Comparison of ENCODE assay signal across 2 cellular contexts in the genomic region with DNA sequence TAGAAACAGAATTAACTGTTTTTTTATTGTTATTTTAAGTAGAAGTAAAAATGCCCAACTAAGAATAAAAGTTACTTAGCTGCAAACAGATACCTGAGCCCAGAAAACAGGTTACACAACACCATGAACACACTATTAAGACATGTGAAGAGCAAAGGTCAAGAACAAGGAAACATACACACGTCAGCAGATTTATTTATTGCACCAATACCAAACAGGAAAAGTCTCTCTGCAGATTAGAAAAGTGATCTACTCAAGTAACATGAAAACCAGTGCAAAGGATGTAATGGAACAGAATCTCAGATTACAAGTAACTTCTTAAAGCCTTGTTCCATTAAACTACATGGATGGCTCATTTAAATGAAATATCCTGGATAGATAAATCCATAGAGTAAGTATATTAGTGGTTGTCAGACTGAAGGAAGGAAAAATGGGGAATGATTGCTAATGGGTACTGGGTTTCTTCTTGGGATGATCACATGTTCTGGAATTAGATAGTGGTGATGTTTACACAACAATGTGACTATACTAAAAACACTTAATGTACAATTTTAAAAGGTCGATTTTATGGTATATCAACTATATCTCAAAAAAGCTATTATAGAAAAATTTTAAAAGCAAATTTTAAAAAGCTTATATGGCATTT.
TF ChIP-seq lines count a peak whose summit lies in the region.

No MANE protein-coding gene starts in this region.

TF ChIP-seq in A549, 52 proteins besides CTCF, POLR2A, EP300 and RAD21:
- TF ChIP-seq SMC3 (IDR thresholded peaks at IDR 0.05), result no peak
- TF ChIP-seq JUNB (IDR thresholded peaks at IDR 0.05), result no peak
- peak; percentile 98 for TF ChIP-seq MAFK (IDR thresholded peaks at IDR 0.05; ENCODE audit: partially characterized antibody)
- TF ChIP-seq CEBPB (IDR thresholded peaks at IDR 0.05), result peak; percentile 33 to 39; a peak in 1 of 4 replicates
- no peak for TF ChIP-seq PHF8 (IDR thresholded peaks at IDR 0.05; ENCODE audit: borderline replicate concordance, low read depth)

TF ChIP-seq in HepG2, 621 proteins besides CTCF, POLR2A, EP300 and RAD21 (continues in another document):
- 0 out of 2 replicates have a peak, but pooled peaks have one; percentile 19 for TF ChIP-seq PPARG (CRISPR knock-in tag; conservative IDR thresholded peaks at IDR 0.05)
- no peak for TF ChIP-seq E2F5 (CRISPR knock-in tag; conservative IDR thresholded peaks at IDR 0.05)
- no peak for TF ChIP-seq CREB3 (CRISPR knock-in tag; IDR thresholded peaks at IDR 0.05)
- TF ChIP-seq BCL6 (CRISPR knock-in tag; IDR thresholded peaks at IDR 0.05), result peak; percentile 46; the same call in 1 of the 2 replicates
- no peak for TF ChIP-seq PRPF4 (IDR thresholded peaks at IDR 0.05; ENCODE audit: low read depth, low read length, poor library complexity, severe bottlenecking)
- TF ChIP-seq CHCHD3 (CRISPR knock-in tag; IDR thresholded peaks at IDR 0.05), result no peak
- TF ChIP-seq ZNF329 (CRISPR knock-in tag; IDR thresholded peaks at IDR 0.05; ENCODE audit: low read depth), result no peak
- TF ChIP-seq KAT8 (CRISPR knock-in tag; IDR thresholded peaks at IDR 0.05), result 0 out of 2 replicates have a peak, but pooled peaks have one; percentile 30
- TF ChIP-seq MED8 (CRISPR knock-in tag; IDR thresholded peaks at IDR 0.05; ENCODE audit: insufficient replicate concordance), result no peak
- TF ChIP-seq, protein P1, sequence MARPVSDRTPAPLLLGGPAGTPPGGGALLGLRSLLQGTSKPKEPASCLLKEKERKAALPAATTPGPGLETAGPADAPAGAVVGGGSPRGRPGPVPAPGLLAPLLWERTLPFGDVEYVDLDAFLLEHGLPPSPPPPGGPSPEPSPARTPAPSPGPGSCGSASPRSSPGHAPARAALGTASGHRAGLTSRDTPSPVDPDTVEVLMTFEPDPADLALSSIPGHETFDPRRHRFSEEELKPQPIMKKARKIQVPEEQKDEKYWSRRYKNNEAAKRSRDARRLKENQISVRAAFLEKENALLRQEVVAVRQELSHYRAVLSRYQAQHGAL (CRISPR knock-in tag; IDR thresholded peaks at IDR 0.05; ENCODE audit: not compliant biosample characterization), result no peak
- TF ChIP-seq CENPX (CRISPR knock-in tag; IDR thresholded peaks at IDR 0.05), result no peak
- no peak for TF ChIP-seq KDM3A (CRISPR knock-in tag; IDR thresholded peaks at IDR 0.05; ENCODE audit: low read depth)
- TF ChIP-seq, protein P2, sequence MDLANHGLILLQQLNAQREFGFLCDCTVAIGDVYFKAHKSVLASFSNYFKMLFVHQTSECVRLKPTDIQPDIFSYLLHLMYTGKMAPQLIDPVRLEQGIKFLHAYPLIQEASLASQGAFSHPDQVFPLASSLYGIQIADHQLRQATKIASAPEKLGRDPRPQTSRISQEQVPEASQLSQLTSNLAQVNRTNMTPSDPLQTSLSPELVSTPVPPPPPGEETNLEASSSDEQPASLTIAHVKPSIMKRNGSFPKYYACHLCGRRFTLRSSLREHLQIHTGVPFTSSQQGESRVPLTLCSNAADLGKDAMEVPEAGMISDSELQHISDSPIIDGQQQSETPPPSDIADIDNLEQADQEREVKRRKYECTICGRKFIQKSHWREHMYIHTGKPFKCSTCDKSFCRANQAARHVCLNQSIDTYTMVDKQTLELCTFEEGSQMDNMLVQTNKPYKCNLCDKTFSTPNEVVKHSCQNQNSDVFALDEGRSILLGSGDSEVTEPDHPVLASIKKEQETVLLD (CRISPR knock-in tag; IDR thresholded peaks at IDR 0.05; ENCODE audit: low read depth), result no peak
- TF ChIP-seq ZBTB42 (CRISPR knock-in tag; IDR thresholded peaks at IDR 0.05), result no peak
- TF ChIP-seq HNF4A (CRISPR knock-in tag; IDR thresholded peaks at IDR 0.05), result peak; percentile 84
- TF ChIP-seq JUND (CRISPR knock-in tag; IDR thresholded peaks at IDR 0.05), result no peak
- no peak for TF ChIP-seq ZNF251 (CRISPR knock-in tag; IDR thresholded peaks at IDR 0.05)
- TF ChIP-seq ZNF362 (CRISPR knock-in tag; IDR thresholded peaks at IDR 0.05; ENCODE audit: borderline replicate concordance), result no peak
- TF ChIP-seq SAP130 (CRISPR knock-in tag; IDR thresholded peaks at IDR 0.05; ENCODE audit: low read depth), result peak; percentile 55
- TF ChIP-seq ZNF607 (CRISPR knock-in tag; IDR thresholded peaks at IDR 0.05; ENCODE audit: borderline replicate concordance), result no peak
- no peak for TF ChIP-seq ZNF629 (CRISPR knock-in tag; conservative IDR thresholded peaks at IDR 0.05)
- peak; percentile 34; the same call in 1 of the 2 replicates for TF ChIP-seq MIXL1 (CRISPR knock-in tag; IDR thresholded peaks at IDR 0.05)
- TF ChIP-seq PAF1 (CRISPR knock-in tag; IDR thresholded peaks at IDR 0.05), result no peak
- TF ChIP-seq, protein P3, sequence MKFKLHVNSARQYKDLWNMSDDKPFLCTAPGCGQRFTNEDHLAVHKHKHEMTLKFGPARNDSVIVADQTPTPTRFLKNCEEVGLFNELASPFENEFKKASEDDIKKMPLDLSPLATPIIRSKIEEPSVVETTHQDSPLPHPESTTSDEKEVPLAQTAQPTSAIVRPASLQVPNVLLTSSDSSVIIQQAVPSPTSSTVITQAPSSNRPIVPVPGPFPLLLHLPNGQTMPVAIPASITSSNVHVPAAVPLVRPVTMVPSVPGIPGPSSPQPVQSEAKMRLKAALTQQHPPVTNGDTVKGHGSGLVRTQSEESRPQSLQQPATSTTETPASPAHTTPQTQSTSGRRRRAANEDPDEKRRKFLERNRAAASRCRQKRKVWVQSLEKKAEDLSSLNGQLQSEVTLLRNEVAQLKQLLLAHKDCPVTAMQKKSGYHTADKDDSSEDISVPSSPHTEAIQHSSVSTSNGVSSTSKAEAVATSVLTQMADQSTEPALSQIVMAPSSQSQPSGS (CRISPR knock-in tag; IDR thresholded peaks at IDR 0.05), result 0 out of 2 replicates have a peak, but pooled peaks have one; percentile 29
- peak; percentile 21; the same call in 1 of the 2 replicates for TF ChIP-seq GATAD1 (CRISPR knock-in tag; IDR thresholded peaks at IDR 0.05)
- TF ChIP-seq ZNF672 (CRISPR knock-in tag; IDR thresholded peaks at IDR 0.05), result no peak
- no peak for TF ChIP-seq ZNF879 (CRISPR knock-in tag; IDR thresholded peaks at IDR 0.05)
- no peak for TF ChIP-seq ZNF709 (CRISPR knock-in tag; IDR thresholded peaks at IDR 0.05)
- 0 out of 2 replicates have a peak, but pooled peaks have one; percentile 46 for TF ChIP-seq ARNTL (CRISPR knock-in tag; IDR thresholded peaks at IDR 0.05)
- no peak for TF ChIP-seq ZNF891 (CRISPR knock-in tag; IDR thresholded peaks at IDR 0.05)
- TF ChIP-seq GZF1 (CRISPR knock-in tag; IDR thresholded peaks at IDR 0.05), result no peak
- TF ChIP-seq ZNF331 (CRISPR knock-in tag; IDR thresholded peaks at IDR 0.05), result peak; percentile 48; the same call in 1 of the 2 replicates
- TF ChIP-seq HINFP (CRISPR knock-in tag; IDR thresholded peaks at IDR 0.05; ENCODE audit: low read depth), result no peak
- TF ChIP-seq, protein P4, sequence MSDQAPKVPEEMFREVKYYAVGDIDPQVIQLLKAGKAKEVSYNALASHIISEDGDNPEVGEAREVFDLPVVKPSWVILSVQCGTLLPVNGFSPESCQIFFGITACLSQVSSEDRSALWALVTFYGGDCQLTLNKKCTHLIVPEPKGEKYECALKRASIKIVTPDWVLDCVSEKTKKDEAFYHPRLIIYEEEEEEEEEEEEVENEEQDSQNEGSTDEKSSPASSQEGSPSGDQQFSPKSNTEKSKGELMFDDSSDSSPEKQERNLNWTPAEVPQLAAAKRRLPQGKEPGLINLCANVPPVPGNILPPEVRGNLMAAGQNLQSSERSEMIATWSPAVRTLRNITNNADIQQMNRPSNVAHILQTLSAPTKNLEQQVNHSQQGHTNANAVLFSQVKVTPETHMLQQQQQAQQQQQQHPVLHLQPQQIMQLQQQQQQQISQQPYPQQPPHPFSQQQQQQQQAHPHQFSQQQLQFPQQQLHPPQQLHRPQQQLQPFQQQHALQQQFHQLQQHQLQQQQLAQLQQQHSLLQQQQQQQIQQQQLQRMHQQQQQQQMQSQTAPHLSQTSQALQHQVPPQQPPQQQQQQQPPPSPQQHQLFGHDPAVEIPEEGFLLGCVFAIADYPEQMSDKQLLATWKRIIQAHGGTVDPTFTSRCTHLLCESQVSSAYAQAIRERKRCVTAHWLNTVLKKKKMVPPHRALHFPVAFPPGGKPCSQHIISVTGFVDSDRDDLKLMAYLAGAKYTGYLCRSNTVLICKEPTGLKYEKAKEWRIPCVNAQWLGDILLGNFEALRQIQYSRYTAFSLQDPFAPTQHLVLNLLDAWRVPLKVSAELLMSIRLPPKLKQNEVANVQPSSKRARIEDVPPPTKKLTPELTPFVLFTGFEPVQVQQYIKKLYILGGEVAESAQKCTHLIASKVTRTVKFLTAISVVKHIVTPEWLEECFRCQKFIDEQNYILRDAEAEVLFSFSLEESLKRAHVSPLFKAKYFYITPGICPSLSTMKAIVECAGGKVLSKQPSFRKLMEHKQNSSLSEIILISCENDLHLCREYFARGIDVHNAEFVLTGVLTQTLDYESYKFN (CRISPR knock-in tag; conservative IDR thresholded peaks at IDR 0.05), result peak; percentile 63
- peak; percentile 52; the same call in 1 of the 2 replicates for TF ChIP-seq SIX4 (CRISPR knock-in tag; IDR thresholded peaks at IDR 0.05)
- TF ChIP-seq ZBTB20 (CRISPR knock-in tag; IDR thresholded peaks at IDR 0.05; ENCODE audit: borderline replicate concordance, low read depth), result no peak
- TF ChIP-seq GABPA (IDR thresholded peaks at IDR 0.05; ENCODE audit: low read depth, low read length), result no peak
- no peak for TF ChIP-seq GABPA (CRISPR knock-in tag; IDR thresholded peaks at IDR 0.05; ENCODE audit: low read depth)
- TF ChIP-seq TBL1XR1 (IDR thresholded peaks at IDR 0.05; ENCODE audit: borderline replicate concordance, low read length, partially characterized antibody), result no peak
- no peak for TF ChIP-seq AGO1 (IDR thresholded peaks at IDR 0.05; ENCODE audit: low read depth, low read length, poor library complexity, severe bottlenecking)
- TF ChIP-seq ZNF704 (CRISPR knock-in tag; IDR thresholded peaks at IDR 0.05; ENCODE audit: borderline replicate concordance), result no peak
- no peak for TF ChIP-seq CREB1 (IDR thresholded peaks at IDR 0.05)
- TF ChIP-seq CREB1 (CRISPR knock-in tag; IDR thresholded peaks at IDR 0.05), result peak; percentile 64; the same call in 1 of the 2 replicates
- TF ChIP-seq FOXA3 (CRISPR knock-in tag; IDR thresholded peaks at IDR 0.05), result peak; percentile 14; the same call in 1 of the 2 replicates
- no peak for TF ChIP-seq RBM22 (optimal IDR thresholded peaks at IDR 0.05; ENCODE audit: low read length)
